In the genomic region with DNA sequence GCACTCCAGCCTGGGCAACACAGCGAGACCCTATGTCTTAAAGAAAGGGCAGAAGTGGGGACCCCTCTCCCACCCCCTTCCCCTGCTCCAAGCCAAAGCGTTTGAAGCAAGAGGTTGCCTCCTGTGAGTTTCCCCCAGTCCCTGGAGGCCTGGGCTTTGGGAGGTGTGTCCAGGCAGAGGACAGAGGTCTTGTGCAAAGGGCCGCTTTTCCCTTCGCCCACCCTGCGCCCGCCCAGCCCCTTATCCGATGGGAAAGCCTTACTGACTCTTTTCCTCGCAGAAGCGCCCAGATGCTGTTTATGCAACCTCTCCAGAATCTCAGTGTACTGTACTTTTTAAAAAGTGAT, we compare ENCODE assay signal across 1 cellular context.
TF ChIP-seq lines count a peak whose summit lies in the region.

No MANE protein-coding gene starts in this region.

TF ChIP-seq in IMR-90, 13 proteins besides CTCF, POLR2A, EP300 and RAD21 (continued from another document):
- TF ChIP-seq USF2 (IDR thresholded peaks at IDR 0.05; ENCODE audit: low read depth, low read length) (no peak), MXI1 (IDR thresholded peaks at IDR 0.05; ENCODE audit: borderline replicate concordance, low read depth, low read length) (no peak), RFX5 (IDR thresholded peaks at IDR 0.05; ENCODE audit: low read depth, low read length) (no peak), CEBPB (IDR thresholded peaks at IDR 0.05; ENCODE audit: low read depth, low read length) (no peak), FOS (IDR thresholded peaks at IDR 0.05; ENCODE audit: low read depth, low read length) (no peak), BHLHE40 (IDR thresholded peaks at IDR 0.05; ENCODE audit: low read depth, low read length) (no peak), RCOR1 (IDR thresholded peaks at IDR 0.05; ENCODE audit: insufficient replicate concordance, low read length) (no peak), MAZ (IDR thresholded peaks at IDR 0.05; ENCODE audit: borderline replicate concordance, low read depth, low read length) (no peak), MAFK (IDR thresholded peaks at IDR 0.05; ENCODE audit: low read depth, low read length) (no peak)
